In the genomic region with DNA sequence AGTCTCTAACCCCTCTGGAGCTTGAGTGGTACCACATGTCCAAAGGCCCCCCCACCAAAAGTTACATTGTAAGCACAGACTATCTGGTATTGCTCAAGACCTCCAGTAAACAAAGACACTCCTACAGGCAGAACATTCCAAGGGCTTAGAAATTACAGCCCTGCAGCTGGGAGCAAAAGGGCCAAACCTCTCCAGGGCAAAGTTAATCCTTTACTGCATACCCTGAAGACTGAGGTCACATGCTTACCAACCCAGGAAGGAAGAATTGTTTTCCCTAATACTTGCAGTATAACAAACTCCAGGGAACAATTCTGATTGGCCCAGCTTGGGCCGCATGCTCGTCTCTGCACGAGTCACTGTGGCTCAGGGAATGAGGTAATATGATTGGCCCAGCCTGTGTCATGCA, we compare ENCODE assay signal across 1 cellular context.
TF ChIP-seq lines count a peak whose summit lies in the region.

No MANE protein-coding gene starts in this region.

TF ChIP-seq in A549, 52 proteins besides CTCF, POLR2A, EP300 and RAD21 (continued from another document):
- TF ChIP-seq ZSCAN20 (CRISPR knock-in tag; IDR thresholded peaks at IDR 0.05): no peak
